In the genomic region with DNA sequence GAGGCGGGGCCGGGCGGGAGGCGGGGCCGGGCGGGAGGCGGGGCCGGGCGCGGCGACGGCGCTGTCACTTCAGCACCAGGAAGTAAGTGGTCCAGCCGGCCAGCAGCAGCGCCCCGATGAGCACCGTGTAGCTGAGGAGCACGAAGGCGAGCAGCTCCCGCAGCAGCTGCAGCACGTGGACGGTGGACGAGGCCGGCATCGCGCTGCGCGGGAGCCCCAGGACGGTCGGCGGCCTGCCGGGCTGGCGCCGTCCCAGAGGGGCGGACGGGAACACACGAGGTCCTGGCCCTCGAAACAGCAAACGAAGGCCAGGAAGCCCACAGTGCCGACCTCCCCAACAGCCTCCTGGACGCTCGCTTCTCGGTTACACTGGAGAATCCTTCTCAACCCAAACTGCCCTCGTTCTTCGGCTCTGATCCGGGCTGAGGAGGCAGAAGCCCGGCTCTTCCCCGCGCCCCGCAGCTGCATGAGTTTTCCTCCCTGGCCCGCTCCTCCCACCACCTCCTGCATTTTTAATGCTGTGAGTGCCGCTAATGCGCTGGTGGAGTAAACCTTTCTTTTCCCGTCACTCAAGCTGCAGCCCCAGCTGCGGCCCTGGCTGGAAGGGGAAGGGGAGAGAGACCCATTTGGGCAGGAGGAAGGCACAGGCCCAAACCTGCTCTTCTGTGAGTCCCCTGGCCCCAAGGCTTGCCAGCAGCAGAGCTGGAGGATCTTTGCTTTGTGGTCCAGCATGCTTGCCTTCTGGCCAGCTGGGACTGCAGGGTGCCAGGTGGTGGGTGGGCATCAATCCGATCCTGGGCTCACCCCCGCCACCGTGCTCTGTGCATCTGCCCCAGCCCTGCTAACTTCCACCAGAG, we compare ENCODE assay signal across 8 cellular contexts.
DNase-seq lines count a peak whose midpoint lies in the region; ATAC-seq, FAIRE-seq and TF ChIP-seq lines count a peak whose summit lies in the region.

No MANE protein-coding gene starts in this region.

- FAIRE-seq in D721Med (lab: Jason Lieb, UNC): no peak

- ATAC-seq in HG02885 (IDR thresholded peaks at IDR 0.05; ENCODE audit: poor library complexity, unreplicated experiment): no peak
- ATAC-seq in HG03565 (IDR thresholded peaks at IDR 0.05; ENCODE audit: unreplicated experiment): no peak

- H3K4me1 ChIP-seq in neuron (ENCODE audit: insufficient read depth, low read length): peaks cover 38% of the 10 kb centered on the region

- H3K36me3 ChIP-seq in neuron (ENCODE audit: insufficient read depth, low read length): peaks cover 39% of the 10 kb centered on the region

- H3K9me3 ChIP-seq in neuron (ENCODE audit: low read length): no peaks in the 10 kb centered on the region

- H3K4me3 ChIP-seq in coronary artery: peak overlapping the region; percentile 66
- peak overlapping the region; percentile 54 for H3K4me3 ChIP-seq in neuron (ENCODE audit: low read length)

- H3K27ac ChIP-seq in coronary artery: peak overlapping the region in 1 of 2 donors; percentile 71

- TF ChIP-seq CTCF in D721Med (IDR thresholded peaks at IDR 0.05; ENCODE audit: insufficient read depth, missing control alignments): no peak
- no peak for TF ChIP-seq CTCF in coronary artery (IDR thresholded peaks at IDR 0.05)
- TF ChIP-seq CTCF in GM13977 (IDR thresholded peaks at IDR 0.05; ENCODE audit: extremely low read depth, insufficient read depth, missing control alignments): no peak

- DNase-seq in D721Med (ENCODE audit: insufficient read length, low spot score): peak; percentile 40
- DNase-seq in HuH-7 (ENCODE audit: low spot score): peak; percentile 81
- no peak for DNase-seq in coronary artery (ENCODE audit: low spot score)
- DNase-seq in NCI-H2196 treated with DMSO at 0.1 percent for 48 hours (lab: John Stamatoyannopoulos, UW; ENCODE audit: unreplicated experiment): no peak
- no peak for DNase-seq in GM13977 (ENCODE audit: low spot score)

- in situ Hi-C loops in GM13977 (cut with MboI; ENCODE audit: low pct_unique_long_range_greater_than_20kb, low sequenced_read_pairs, unreplicated experiment): no loop called here

- peak overlapping the region; percentile 52 for H2AFZ ChIP-seq in neuron (ENCODE audit: low read depth, low read length)

- no peaks in the 10 kb centered on the region for H3K27me3 ChIP-seq in neuron (ENCODE audit: insufficient read depth, low read length)

Comparison
In these comparisons a context has a peak if more than half of its experiments do, and no peak if none do; other contexts are left out.
1. DNase-seq: peak in D721Med (single experiment) and HuH-7 (single experiment); none in coronary artery (single experiment), NCI-H2196 treated with DMSO at 0.1 percent for 48 hours (single experiment) and GM13977 (single experiment).